Comparison of ENCODE assay signal across 1 cellular context in the genomic region with DNA sequence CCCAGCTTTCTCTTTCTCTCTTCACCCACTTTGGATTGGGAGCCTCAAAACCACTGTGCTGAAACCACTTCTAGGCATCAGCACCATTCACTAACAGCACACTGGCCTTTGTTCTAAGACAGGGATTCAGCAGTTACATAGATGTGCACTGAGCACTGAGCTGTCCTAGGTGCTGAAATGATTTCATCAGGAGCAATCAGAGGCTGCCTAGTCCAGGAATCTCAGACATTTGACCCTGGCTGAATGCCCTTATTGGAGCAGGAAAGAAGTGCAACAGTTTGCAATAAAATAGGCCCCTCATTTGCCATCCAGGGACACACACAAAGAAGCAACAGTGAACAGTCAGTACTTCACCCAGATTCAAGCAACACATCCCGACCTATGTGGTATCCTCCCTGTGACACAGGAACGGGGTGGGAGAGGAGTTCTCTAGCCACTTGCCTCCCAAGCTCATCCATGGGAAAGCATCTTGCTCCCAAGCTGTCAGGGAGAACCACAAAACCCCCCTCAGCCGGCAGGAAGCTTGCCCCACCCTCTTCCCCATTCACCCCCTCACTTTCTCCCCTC.
TF ChIP-seq lines count a peak whose summit lies in the region.

No MANE protein-coding gene starts in this region.

TF ChIP-seq in HepG2, 621 proteins besides CTCF, POLR2A, EP300 and RAD21 (continued from another document and continues in another):
- TF ChIP-seq TEAD3 (CRISPR knock-in tag; optimal IDR thresholded peaks at IDR 0.05; ENCODE audit: borderline replicate concordance) (peak; percentile 71), MTF1 (CRISPR knock-in tag; IDR thresholded peaks at IDR 0.05) (peak; percentile 79), CEBPG (CRISPR knock-in tag; IDR thresholded peaks at IDR 0.05) (peak; percentile 82), ZNF792 (CRISPR knock-in tag; IDR thresholded peaks at IDR 0.05) (peak; percentile 98), DNMT3B (CRISPR knock-in tag; conservative IDR thresholded peaks at IDR 0.05) (peak; percentile 99), ZNF543 (CRISPR knock-in tag; IDR thresholded peaks at IDR 0.05) (peak; percentile 64; the same call in 1 of the 2 replicates), ZSCAN29 (CRISPR knock-in tag; conservative IDR thresholded peaks at IDR 0.05) (no peak), FOXA1 (IDR thresholded peaks at IDR 0.05) (no peak), FOXA1 (CRISPR knock-in tag; IDR thresholded peaks at IDR 0.05) (0 out of 2 replicates have a peak, but pooled peaks have one; percentile 29), GFI1 (CRISPR knock-in tag; IDR thresholded peaks at IDR 0.05; ENCODE audit: borderline replicate concordance) (no peak), SSRP1 (CRISPR knock-in tag; IDR thresholded peaks at IDR 0.05) (0 out of 2 replicates have a peak, but pooled peaks have one; percentile 36), ELF4 (CRISPR knock-in tag; IDR thresholded peaks at IDR 0.05; ENCODE audit: borderline replicate concordance) (no peak), XBP1 (CRISPR knock-in tag; IDR thresholded peaks at IDR 0.05) (peak; percentile 91), ZNF841 (CRISPR knock-in tag; IDR thresholded peaks at IDR 0.05; ENCODE audit: borderline replicate concordance) (peak; percentile 86; the same call in 1 of the 2 replicates), IKZF4 (CRISPR knock-in tag; IDR thresholded peaks at IDR 0.05; ENCODE audit: borderline replicate concordance, low read depth, not compliant biosample characterization) (peak; percentile 75), FOXK1 (CRISPR knock-in tag; IDR thresholded peaks at IDR 0.05; ENCODE audit: borderline replicate concordance, low read depth) (peak; percentile 83; the same call in 1 of the 2 replicates), ZBTB1 (CRISPR knock-in tag; IDR thresholded peaks at IDR 0.05; ENCODE audit: borderline replicate concordance) (0 out of 2 replicates have a peak, but pooled peaks have one; percentile 60), BCL6 (CRISPR knock-in tag; IDR thresholded peaks at IDR 0.05) (peak; percentile 71), ZNF879 (CRISPR knock-in tag; IDR thresholded peaks at IDR 0.05) (peak; percentile 55; the same call in 1 of the 2 replicates), ZNF335 (CRISPR knock-in tag; IDR thresholded peaks at IDR 0.05) (peak; percentile 92), ZNF510 (CRISPR knock-in tag; IDR thresholded peaks at IDR 0.05; ENCODE audit: low read depth) (0 out of 2 replicates have a peak, but pooled peaks have one; percentile 68), SP1 (IDR thresholded peaks at IDR 0.05) (no peak), SP1 (CRISPR knock-in tag; IDR thresholded peaks at IDR 0.05) (no peak), ZNF296 (CRISPR knock-in tag; conservative IDR thresholded peaks at IDR 0.05) (no peak), SKI (IDR thresholded peaks at IDR 0.05; ENCODE audit: partially characterized antibody) (no peak), SRSF4 (IDR thresholded peaks at IDR 0.05; ENCODE audit: low read depth, low read length, poor library complexity, severe bottlenecking) (no peak), THAP11 (CRISPR knock-in tag; IDR thresholded peaks at IDR 0.05) (peak; percentile 70; the same call in 1 of the 2 replicates), GATAD2A (CRISPR knock-in tag; IDR thresholded peaks at IDR 0.05) (peak; percentile 77), ZBTB20 (CRISPR knock-in tag; IDR thresholded peaks at IDR 0.05; ENCODE audit: borderline replicate concordance, low read depth) (peak; percentile 89; the same call in 1 of the 2 replicates), TARDBP (CRISPR knock-in tag; IDR thresholded peaks at IDR 0.05) (peak; percentile 54; the same call in 1 of the 2 replicates), SIN3A (IDR thresholded peaks at IDR 0.05; ENCODE audit: borderline replicate concordance, low read depth, low read length) (no peak), ZNF766 (CRISPR knock-in tag; IDR thresholded peaks at IDR 0.05; ENCODE audit: borderline replicate concordance) (peak; percentile 92), ZNF556 (CRISPR knock-in tag; IDR thresholded peaks at IDR 0.05; ENCODE audit: borderline replicate concordance) (peak; percentile 87; the same call in 1 of the 2 replicates), CBFB (CRISPR knock-in tag; IDR thresholded peaks at IDR 0.05) (no peak), MIXL1 (CRISPR knock-in tag; IDR thresholded peaks at IDR 0.05) (peak; percentile 97), ZNF788 (CRISPR knock-in tag; IDR thresholded peaks at IDR 0.05; ENCODE audit: borderline replicate concordance) (peak; percentile 58; the same call in 1 of the 2 replicates), MTA3 (CRISPR knock-in tag; IDR thresholded peaks at IDR 0.05) (0 out of 2 replicates have a peak, but pooled peaks have one; percentile 33), YEATS2 (CRISPR knock-in tag; IDR thresholded peaks at IDR 0.05; ENCODE audit: borderline replicate concordance) (peak; percentile 74; the same call in 1 of the 2 replicates)
- TF ChIP-seq, protein P1, sequence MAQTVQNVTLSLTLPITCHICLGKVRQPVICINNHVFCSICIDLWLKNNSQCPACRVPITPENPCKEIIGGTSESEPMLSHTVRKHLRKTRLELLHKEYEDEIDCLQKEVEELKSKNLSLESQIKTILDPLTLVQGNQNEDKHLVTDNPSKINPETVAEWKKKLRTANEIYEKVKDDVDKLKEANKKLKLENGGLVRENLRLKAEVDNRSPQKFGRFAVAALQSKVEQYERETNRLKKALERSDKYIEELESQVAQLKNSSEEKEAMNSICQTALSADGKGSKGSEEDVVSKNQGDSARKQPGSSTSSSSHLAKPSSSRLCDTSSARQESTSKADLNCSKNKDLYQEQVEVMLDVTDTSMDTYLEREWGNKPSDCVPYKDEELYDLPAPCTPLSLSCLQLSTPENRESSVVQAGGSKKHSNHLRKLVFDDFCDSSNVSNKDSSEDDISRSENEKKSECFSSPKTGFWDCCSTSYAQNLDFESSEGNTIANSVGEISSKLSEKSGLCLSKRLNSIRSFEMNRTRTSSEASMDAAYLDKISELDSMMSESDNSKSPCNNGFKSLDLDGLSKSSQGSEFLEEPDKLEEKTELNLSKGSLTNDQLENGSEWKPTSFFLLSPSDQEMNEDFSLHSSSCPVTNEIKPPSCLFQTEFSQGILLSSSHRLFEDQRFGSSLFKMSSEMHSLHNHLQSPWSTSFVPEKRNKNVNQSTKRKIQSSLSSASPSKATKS (CRISPR knock-in tag; IDR thresholded peaks at IDR 0.05): no peak
- TF ChIP-seq, protein P2, sequence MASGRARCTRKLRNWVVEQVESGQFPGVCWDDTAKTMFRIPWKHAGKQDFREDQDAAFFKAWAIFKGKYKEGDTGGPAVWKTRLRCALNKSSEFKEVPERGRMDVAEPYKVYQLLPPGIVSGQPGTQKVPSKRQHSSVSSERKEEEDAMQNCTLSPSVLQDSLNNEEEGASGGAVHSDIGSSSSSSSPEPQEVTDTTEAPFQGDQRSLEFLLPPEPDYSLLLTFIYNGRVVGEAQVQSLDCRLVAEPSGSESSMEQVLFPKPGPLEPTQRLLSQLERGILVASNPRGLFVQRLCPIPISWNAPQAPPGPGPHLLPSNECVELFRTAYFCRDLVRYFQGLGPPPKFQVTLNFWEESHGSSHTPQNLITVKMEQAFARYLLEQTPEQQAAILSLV (CRISPR knock-in tag; IDR thresholded peaks at IDR 0.05; ENCODE audit: borderline replicate concordance): no peak
- TF ChIP-seq, protein P3, sequence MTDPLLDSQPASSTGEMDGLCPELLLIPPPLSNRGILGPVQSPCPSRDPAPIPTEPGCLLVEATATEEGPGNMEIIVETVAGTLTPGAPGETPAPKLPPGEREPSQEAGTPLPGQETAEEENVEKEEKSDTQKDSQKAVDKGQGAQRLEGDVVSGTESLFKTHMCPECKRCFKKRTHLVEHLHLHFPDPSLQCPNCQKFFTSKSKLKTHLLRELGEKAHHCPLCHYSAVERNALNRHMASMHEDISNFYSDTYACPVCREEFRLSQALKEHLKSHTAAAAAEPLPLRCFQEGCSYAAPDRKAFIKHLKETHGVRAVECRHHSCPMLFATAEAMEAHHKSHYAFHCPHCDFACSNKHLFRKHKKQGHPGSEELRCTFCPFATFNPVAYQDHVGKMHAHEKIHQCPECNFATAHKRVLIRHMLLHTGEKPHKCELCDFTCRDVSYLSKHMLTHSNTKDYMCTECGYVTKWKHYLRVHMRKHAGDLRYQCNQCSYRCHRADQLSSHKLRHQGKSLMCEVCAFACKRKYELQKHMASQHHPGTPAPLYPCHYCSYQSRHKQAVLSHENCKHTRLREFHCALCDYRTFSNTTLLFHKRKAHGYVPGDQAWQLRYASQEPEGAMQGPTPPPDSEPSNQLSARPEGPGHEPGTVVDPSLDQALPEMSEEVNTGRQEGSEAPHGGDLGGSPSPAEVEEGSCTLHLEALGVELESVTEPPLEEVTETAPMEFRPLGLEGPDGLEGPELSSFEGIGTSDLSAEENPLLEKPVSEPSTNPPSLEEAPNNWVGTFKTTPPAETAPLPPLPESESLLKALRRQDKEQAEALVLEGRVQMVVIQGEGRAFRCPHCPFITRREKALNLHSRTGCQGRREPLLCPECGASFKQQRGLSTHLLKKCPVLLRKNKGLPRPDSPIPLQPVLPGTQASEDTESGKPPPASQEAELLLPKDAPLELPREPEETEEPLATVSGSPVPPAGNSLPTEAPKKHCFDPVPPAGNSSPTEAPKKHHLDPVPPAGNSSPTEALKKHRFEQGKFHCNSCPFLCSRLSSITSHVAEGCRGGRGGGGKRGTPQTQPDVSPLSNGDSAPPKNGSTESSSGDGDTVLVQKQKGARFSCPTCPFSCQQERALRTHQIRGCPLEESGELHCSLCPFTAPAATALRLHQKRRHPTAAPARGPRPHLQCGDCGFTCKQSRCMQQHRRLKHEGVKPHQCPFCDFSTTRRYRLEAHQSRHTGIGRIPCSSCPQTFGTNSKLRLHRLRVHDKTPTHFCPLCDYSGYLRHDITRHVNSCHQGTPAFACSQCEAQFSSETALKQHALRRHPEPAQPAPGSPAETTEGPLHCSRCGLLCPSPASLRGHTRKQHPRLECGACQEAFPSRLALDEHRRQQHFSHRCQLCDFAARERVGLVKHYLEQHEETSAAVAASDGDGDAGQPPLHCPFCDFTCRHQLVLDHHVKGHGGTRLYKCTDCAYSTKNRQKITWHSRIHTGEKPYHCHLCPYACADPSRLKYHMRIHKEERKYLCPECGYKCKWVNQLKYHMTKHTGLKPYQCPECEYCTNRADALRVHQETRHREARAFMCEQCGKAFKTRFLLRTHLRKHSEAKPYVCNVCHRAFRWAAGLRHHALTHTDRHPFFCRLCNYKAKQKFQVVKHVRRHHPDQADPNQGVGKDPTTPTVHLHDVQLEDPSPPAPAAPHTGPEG (CRISPR knock-in tag; IDR thresholded peaks at IDR 0.05): peak; percentile 70; the same call in 1 of the 2 replicates
- TF ChIP-seq, protein P4, sequence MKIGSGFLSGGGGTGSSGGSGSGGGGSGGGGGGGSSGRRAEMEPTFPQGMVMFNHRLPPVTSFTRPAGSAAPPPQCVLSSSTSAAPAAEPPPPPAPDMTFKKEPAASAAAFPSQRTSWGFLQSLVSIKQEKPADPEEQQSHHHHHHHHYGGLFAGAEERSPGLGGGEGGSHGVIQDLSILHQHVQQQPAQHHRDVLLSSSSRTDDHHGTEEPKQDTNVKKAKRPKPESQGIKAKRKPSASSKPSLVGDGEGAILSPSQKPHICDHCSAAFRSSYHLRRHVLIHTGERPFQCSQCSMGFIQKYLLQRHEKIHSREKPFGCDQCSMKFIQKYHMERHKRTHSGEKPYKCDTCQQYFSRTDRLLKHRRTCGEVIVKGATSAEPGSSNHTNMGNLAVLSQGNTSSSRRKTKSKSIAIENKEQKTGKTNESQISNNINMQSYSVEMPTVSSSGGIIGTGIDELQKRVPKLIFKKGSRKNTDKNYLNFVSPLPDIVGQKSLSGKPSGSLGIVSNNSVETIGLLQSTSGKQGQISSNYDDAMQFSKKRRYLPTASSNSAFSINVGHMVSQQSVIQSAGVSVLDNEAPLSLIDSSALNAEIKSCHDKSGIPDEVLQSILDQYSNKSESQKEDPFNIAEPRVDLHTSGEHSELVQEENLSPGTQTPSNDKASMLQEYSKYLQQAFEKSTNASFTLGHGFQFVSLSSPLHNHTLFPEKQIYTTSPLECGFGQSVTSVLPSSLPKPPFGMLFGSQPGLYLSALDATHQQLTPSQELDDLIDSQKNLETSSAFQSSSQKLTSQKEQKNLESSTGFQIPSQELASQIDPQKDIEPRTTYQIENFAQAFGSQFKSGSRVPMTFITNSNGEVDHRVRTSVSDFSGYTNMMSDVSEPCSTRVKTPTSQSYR (CRISPR knock-in tag; IDR thresholded peaks at IDR 0.05; ENCODE audit: borderline replicate concordance): peak; percentile 64; the same call in 1 of the 2 replicates
- TF ChIP-seq, protein P5, sequence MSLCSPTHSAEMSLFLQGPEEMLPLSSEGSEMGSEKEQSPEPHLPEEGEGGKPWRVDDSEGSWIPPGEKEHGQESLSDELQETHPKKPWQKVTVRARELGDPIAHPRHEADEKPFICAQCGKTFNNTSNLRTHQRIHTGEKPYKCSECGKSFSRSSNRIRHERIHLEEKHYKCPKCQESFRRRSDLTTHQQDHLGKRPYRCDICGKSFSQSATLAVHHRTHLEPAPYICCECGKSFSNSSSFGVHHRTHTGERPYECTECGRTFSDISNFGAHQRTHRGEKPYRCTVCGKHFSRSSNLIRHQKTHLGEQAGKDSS (CRISPR knock-in tag; IDR thresholded peaks at IDR 0.05; ENCODE audit: borderline replicate concordance, low read depth): peak; percentile 93; the same call in 1 of the 2 replicates
- TF ChIP-seq, protein P6, sequence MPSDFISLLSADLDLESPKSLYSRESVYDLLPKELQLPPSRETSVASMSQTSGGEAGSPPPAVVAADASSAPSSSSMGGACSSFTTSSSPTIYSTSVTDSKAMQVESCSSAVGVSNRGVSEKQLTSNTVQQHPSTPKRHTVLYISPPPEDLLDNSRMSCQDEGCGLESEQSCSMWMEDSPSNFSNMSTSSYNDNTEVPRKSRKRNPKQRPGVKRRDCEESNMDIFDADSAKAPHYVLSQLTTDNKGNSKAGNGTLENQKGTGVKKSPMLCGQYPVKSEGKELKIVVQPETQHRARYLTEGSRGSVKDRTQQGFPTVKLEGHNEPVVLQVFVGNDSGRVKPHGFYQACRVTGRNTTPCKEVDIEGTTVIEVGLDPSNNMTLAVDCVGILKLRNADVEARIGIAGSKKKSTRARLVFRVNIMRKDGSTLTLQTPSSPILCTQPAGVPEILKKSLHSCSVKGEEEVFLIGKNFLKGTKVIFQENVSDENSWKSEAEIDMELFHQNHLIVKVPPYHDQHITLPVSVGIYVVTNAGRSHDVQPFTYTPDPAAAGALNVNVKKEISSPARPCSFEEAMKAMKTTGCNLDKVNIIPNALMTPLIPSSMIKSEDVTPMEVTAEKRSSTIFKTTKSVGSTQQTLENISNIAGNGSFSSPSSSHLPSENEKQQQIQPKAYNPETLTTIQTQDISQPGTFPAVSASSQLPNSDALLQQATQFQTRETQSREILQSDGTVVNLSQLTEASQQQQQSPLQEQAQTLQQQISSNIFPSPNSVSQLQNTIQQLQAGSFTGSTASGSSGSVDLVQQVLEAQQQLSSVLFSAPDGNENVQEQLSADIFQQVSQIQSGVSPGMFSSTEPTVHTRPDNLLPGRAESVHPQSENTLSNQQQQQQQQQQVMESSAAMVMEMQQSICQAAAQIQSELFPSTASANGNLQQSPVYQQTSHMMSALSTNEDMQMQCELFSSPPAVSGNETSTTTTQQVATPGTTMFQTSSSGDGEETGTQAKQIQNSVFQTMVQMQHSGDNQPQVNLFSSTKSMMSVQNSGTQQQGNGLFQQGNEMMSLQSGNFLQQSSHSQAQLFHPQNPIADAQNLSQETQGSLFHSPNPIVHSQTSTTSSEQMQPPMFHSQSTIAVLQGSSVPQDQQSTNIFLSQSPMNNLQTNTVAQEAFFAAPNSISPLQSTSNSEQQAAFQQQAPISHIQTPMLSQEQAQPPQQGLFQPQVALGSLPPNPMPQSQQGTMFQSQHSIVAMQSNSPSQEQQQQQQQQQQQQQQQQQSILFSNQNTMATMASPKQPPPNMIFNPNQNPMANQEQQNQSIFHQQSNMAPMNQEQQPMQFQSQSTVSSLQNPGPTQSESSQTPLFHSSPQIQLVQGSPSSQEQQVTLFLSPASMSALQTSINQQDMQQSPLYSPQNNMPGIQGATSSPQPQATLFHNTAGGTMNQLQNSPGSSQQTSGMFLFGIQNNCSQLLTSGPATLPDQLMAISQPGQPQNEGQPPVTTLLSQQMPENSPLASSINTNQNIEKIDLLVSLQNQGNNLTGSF (CRISPR knock-in tag; IDR thresholded peaks at IDR 0.05): peak; percentile 95
